1 cellular context compared by ENCODE assay signal in the genomic region with DNA sequence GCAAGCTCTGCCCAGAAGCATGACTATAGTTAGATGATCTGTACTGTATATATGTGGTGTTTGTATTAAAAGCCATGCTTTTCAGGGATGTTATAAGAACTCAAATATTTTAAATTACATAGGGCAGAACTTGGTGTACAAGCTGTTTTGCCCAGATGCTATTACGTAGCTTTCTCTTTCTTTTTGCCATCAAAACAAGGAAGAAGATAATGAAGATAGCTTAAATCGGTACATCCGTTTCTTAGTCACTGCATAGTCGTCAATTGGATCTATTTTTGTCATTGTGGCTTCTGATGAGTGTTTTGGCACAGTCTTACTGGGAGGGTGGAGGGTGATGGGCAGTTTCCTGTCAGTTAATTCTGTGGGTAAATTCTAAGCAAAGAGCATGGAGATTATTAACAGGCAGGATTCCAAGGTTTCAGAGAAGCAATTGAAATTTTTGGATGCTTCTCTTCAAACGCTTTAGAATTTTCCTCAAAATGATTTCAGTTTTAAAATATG.
TF ChIP-seq lines count a peak whose summit lies in the region.

No MANE protein-coding gene starts in this region.

TF ChIP-seq in GM12878, 131 proteins besides CTCF, POLR2A, EP300 and RAD21 (continued from another document and continues in another):
- TF ChIP-seq KLF5 (IDR thresholded peaks at IDR 0.05; ENCODE audit: partially characterized antibody) = peak; percentile 73
- TF ChIP-seq DPF2 (IDR thresholded peaks at IDR 0.05) = peak; percentile 87
- TF ChIP-seq, protein P1, sequence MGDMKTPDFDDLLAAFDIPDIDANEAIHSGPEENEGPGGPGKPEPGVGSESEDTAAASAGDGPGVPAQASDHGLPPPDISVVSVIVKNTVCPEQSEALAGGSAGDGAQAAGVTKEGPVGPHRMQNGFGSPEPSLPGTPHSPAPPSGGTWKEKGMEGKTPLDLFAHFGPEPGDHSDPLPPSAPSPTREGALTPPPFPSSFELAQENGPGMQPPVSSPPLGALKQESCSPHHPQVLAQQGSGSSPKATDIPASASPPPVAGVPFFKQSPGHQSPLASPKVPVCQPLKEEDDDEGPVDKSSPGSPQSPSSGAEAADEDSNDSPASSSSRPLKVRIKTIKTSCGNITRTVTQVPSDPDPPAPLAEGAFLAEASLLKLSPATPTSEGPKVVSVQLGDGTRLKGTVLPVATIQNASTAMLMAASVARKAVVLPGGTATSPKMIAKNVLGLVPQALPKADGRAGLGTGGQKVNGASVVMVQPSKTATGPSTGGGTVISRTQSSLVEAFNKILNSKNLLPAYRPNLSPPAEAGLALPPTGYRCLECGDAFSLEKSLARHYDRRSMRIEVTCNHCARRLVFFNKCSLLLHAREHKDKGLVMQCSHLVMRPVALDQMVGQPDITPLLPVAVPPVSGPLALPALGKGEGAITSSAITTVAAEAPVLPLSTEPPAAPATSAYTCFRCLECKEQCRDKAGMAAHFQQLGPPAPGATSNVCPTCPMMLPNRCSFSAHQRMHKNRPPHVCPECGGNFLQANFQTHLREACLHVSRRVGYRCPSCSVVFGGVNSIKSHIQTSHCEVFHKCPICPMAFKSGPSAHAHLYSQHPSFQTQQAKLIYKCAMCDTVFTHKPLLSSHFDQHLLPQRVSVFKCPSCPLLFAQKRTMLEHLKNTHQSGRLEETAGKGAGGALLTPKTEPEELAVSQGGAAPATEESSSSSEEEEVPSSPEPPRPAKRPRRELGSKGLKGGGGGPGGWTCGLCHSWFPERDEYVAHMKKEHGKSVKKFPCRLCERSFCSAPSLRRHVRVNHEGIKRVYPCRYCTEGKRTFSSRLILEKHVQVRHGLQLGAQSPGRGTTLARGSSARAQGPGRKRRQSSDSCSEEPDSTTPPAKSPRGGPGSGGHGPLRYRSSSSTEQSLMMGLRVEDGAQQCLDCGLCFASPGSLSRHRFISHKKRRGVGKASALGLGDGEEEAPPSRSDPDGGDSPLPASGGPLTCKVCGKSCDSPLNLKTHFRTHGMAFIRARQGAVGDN (IDR thresholded peaks at IDR 0.05) = no peak
- TF ChIP-seq YBX1 (IDR thresholded peaks at IDR 0.05) = no peak
- TF ChIP-seq CREB1 (IDR thresholded peaks at IDR 0.05; ENCODE audit: low read depth) = peak; percentile 85
- TF ChIP-seq, protein P2, sequence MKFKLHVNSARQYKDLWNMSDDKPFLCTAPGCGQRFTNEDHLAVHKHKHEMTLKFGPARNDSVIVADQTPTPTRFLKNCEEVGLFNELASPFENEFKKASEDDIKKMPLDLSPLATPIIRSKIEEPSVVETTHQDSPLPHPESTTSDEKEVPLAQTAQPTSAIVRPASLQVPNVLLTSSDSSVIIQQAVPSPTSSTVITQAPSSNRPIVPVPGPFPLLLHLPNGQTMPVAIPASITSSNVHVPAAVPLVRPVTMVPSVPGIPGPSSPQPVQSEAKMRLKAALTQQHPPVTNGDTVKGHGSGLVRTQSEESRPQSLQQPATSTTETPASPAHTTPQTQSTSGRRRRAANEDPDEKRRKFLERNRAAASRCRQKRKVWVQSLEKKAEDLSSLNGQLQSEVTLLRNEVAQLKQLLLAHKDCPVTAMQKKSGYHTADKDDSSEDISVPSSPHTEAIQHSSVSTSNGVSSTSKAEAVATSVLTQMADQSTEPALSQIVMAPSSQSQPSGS (IDR thresholded peaks at IDR 0.05; ENCODE audit: low read length) = peak; percentile 97
- TF ChIP-seq NR2F1 (conservative IDR thresholded peaks at IDR 0.05) = peak; percentile 49; the same call in 1 of the 2 replicates
- TF ChIP-seq, protein P3, sequence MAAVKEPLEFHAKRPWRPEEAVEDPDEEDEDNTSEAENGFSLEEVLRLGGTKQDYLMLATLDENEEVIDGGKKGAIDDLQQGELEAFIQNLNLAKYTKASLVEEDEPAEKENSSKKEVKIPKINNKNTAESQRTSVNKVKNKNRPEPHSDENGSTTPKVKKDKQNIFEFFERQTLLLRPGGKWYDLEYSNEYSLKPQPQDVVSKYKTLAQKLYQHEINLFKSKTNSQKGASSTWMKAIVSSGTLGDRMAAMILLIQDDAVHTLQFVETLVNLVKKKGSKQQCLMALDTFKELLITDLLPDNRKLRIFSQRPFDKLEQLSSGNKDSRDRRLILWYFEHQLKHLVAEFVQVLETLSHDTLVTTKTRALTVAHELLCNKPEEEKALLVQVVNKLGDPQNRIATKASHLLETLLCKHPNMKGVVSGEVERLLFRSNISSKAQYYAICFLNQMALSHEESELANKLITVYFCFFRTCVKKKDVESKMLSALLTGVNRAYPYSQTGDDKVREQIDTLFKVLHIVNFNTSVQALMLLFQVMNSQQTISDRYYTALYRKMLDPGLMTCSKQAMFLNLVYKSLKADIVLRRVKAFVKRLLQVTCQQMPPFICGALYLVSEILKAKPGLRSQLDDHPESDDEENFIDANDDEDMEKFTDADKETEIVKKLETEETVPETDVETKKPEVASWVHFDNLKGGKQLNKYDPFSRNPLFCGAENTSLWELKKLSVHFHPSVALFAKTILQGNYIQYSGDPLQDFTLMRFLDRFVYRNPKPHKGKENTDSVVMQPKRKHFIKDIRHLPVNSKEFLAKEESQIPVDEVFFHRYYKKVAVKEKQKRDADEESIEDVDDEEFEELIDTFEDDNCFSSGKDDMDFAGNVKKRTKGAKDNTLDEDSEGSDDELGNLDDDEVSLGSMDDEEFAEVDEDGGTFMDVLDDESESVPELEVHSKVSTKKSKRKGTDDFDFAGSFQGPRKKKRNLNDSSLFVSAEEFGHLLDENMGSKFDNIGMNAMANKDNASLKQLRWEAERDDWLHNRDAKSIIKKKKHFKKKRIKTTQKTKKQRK (IDR thresholded peaks at IDR 0.05; ENCODE audit: low read depth, low read length) = no peak
- peak; percentile 44; the same call in 1 of the 2 replicates for TF ChIP-seq RAD51 (IDR thresholded peaks at IDR 0.05)
- TF ChIP-seq IRF4 (IDR thresholded peaks at IDR 0.05; ENCODE audit: low read depth, low read length) = peak; percentile 73
- peak in 1 of 2 experiments; percentile 81; a peak in 2 of 4 replicates for TF ChIP-seq CEBPB (IDR thresholded peaks at IDR 0.05; ENCODE audit: borderline replicate concordance in 1 of 2, low read depth in 2 of 2, low read length in 2 of 2)
- peak; percentile 88 for TF ChIP-seq PAX5 (IDR thresholded peaks at IDR 0.05; ENCODE audit: borderline replicate concordance, low read depth, low read length)
- peak; percentile 88; the same call in 1 of the 2 replicates for TF ChIP-seq ZBED1 (IDR thresholded peaks at IDR 0.05; ENCODE audit: borderline replicate concordance)
- TF ChIP-seq IKZF1 (conservative IDR thresholded peaks at IDR 0.05) = peak; percentile 88
- TF ChIP-seq CBX5 (IDR thresholded peaks at IDR 0.05; ENCODE audit: low read depth) = peak; percentile 40; the same call in 1 of the 2 replicates
- TF ChIP-seq RFX5 (IDR thresholded peaks at IDR 0.05; ENCODE audit: low read depth, low read length) = no peak
- no peak for TF ChIP-seq BRCA1 (IDR thresholded peaks at IDR 0.05; ENCODE audit: low read depth, low read length)
- TF ChIP-seq WRNIP1 (IDR thresholded peaks at IDR 0.05; ENCODE audit: borderline replicate concordance, low read depth, low read length) = no peak
- TF ChIP-seq CBX3 (IDR thresholded peaks at IDR 0.05; ENCODE audit: borderline replicate concordance, low read depth) = no peak
- TF ChIP-seq FOXK2 (IDR thresholded peaks at IDR 0.05) = peak; percentile 82
- TF ChIP-seq GABPA (IDR thresholded peaks at IDR 0.05; ENCODE audit: low read depth) = peak; percentile 61; the same call in 1 of the 2 replicates
- TF ChIP-seq, protein P4, sequence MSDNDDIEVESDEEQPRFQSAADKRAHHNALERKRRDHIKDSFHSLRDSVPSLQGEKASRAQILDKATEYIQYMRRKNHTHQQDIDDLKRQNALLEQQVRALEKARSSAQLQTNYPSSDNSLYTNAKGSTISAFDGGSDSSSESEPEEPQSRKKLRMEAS (IDR thresholded peaks at IDR 0.05; ENCODE audit: low read depth, low read length) = no peak
- peak; percentile 99 for TF ChIP-seq MEF2A (IDR thresholded peaks at IDR 0.05; ENCODE audit: insufficient read depth, low read depth, low read length)
- TF ChIP-seq, protein P5, sequence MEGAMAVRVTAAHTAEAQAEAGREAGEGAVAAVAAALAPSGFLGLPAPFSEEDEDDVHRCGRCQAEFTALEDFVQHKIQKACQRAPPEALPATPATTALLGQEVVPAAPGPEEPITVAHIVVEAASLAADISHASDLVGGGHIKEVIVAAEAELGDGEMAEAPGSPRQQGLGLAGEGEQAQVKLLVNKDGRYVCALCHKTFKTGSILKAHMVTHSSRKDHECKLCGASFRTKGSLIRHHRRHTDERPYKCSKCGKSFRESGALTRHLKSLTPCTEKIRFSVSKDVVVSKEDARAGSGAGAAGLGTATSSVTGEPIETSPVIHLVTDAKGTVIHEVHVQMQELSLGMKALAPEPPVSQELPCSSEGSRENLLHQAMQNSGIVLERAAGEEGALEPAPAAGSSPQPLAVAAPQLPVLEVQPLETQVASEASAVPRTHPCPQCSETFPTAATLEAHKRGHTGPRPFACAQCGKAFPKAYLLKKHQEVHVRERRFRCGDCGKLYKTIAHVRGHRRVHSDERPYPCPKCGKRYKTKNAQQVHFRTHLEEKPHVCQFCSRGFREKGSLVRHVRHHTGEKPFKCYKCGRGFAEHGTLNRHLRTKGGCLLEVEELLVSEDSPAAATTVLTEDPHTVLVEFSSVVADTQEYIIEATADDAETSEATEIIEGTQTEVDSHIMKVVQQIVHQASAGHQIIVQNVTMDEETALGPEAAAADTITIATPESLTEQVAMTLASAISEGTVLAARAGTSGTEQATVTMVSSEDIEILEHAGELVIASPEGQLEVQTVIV (IDR thresholded peaks at IDR 0.05; ENCODE audit: borderline replicate concordance, partially characterized antibody) = no peak
- TF ChIP-seq, protein P6, sequence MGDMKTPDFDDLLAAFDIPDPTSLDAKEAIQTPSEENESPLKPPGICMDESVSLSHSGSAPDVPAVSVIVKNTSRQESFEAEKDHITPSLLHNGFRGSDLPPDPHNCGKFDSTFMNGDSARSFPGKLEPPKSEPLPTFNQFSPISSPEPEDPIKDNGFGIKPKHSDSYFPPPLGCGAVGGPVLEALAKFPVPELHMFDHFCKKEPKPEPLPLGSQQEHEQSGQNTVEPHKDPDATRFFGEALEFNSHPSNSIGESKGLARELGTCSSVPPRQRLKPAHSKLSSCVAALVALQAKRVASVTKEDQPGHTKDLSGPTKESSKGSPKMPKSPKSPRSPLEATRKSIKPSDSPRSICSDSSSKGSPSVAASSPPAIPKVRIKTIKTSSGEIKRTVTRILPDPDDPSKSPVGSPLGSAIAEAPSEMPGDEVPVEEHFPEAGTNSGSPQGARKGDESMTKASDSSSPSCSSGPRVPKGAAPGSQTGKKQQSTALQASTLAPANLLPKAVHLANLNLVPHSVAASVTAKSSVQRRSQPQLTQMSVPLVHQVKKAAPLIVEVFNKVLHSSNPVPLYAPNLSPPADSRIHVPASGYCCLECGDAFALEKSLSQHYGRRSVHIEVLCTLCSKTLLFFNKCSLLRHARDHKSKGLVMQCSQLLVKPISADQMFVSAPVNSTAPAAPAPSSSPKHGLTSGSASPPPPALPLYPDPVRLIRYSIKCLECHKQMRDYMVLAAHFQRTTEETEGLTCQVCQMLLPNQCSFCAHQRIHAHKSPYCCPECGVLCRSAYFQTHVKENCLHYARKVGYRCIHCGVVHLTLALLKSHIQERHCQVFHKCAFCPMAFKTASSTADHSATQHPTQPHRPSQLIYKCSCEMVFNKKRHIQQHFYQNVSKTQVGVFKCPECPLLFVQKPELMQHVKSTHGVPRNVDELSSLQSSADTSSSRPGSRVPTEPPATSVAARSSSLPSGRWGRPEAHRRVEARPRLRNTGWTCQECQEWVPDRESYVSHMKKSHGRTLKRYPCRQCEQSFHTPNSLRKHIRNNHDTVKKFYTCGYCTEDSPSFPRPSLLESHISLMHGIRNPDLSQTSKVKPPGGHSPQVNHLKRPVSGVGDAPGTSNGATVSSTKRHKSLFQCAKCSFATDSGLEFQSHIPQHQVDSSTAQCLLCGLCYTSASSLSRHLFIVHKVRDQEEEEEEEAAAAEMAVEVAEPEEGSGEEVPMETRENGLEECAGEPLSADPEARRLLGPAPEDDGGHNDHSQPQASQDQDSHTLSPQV (IDR thresholded peaks at IDR 0.05) = peak; percentile 51; the same call in 1 of the 2 replicates
- peak; percentile 91 for TF ChIP-seq ZNF217 (IDR thresholded peaks at IDR 0.05)
- TF ChIP-seq, protein P7, sequence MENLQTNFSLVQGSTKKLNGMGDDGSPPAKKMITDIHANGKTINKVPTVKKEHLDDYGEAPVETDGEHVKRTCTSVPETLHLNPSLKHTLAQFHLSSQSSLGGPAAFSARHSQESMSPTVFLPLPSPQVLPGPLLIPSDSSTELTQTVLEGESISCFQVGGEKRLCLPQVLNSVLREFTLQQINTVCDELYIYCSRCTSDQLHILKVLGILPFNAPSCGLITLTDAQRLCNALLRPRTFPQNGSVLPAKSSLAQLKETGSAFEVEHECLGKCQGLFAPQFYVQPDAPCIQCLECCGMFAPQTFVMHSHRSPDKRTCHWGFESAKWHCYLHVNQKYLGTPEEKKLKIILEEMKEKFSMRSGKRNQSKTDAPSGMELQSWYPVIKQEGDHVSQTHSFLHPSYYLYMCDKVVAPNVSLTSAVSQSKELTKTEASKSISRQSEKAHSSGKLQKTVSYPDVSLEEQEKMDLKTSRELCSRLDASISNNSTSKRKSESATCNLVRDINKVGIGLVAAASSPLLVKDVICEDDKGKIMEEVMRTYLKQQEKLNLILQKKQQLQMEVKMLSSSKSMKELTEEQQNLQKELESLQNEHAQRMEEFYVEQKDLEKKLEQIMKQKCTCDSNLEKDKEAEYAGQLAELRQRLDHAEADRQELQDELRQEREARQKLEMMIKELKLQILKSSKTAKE (IDR thresholded peaks at IDR 0.05; ENCODE audit: low read depth, poor library complexity, severe bottlenecking) = peak; percentile 83
- 0 out of 2 replicates have a peak, but pooled peaks have one; percentile 27 for TF ChIP-seq GATAD2B (conservative IDR thresholded peaks at IDR 0.05; ENCODE audit: low read depth)
- TF ChIP-seq, protein P8, sequence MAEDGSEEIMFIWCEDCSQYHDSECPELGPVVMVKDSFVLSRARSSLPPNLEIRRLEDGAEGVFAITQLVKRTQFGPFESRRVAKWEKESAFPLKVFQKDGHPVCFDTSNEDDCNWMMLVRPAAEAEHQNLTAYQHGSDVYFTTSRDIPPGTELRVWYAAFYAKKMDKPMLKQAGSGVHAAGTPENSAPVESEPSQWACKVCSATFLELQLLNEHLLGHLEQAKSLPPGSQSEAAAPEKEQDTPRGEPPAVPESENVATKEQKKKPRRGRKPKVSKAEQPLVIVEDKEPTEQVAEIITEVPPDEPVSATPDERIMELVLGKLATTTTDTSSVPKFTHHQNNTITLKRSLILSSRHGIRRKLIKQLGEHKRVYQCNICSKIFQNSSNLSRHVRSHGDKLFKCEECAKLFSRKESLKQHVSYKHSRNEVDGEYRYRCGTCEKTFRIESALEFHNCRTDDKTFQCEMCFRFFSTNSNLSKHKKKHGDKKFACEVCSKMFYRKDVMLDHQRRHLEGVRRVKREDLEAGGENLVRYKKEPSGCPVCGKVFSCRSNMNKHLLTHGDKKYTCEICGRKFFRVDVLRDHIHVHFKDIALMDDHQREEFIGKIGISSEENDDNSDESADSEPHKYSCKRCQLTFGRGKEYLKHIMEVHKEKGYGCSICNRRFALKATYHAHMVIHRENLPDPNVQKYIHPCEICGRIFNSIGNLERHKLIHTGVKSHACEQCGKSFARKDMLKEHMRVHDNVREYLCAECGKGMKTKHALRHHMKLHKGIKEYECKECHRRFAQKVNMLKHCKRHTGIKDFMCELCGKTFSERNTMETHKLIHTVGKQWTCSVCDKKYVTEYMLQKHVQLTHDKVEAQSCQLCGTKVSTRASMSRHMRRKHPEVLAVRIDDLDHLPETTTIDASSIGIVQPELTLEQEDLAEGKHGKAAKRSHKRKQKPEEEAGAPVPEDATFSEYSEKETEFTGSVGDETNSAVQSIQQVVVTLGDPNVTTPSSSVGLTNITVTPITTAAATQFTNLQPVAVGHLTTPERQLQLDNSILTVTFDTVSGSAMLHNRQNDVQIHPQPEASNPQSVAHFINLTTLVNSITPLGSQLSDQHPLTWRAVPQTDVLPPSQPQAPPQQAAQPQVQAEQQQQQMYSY (CRISPR knock-in tag; IDR thresholded peaks at IDR 0.05) = no peak
- peak; percentile 58; the same call in 1 of the 2 replicates for TF ChIP-seq ASH2L (IDR thresholded peaks at IDR 0.05; ENCODE audit: borderline replicate concordance, low read depth)
- TF ChIP-seq EED (IDR thresholded peaks at IDR 0.05; ENCODE audit: low read depth) = peak; percentile 83
